Comparison of ENCODE assay signal across 16 cellular contexts in the genomic region with DNA sequence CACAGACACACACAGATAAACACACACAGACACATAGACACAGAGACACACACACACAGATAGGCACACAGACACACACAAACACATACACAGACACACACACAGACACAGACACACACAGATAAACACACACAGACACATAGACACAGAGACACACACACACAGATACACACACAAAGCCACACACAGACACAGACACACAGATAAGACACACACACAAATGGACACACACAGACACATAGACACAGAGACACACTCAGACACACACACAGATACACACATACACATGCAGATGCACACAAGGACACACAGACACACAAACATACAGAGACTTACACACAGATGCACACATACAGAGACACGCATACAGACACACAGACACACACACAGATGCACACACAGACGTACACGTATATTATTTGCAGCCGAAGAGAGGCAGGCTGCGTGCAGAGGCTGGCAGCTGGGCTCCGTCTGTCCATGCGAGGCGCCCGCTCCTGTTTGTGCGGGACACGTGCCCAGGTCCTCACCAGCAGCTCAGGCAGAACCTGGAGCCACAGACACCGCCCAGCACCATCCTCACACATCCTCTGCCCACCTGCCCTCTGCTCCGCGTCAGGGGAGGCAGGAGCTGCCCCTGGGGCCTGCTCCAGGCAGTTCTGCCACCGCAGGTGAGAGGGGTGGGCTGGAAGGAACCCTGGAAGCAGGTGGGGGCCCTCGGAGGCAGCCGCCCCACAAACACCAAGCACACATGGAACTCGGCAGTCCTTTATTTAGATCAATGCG. TPM values are rescaled to one million over a fixed set of nuclear protein-coding genes. Genes with fewer than 3 reads are reported as not detected.
"Had no signal": no experiment of that assay in that cellular context is flagged by ENCODE, and none has a peak within 500 bp of the region (broad histone marks: within the 10 kb centered on the region; RNA-seq: fewer than 3 reads in every experiment).

No MANE protein-coding gene starts in this region.

- H3K36me3 ChIP-seq: prostate gland, right atrium auricular region, thyroid gland had no signal

- DNase-seq: activated CD4-positive, alpha-beta T cell treated with anti-CD3 and anti-CD28 coated beads, Interleukin-2, amount 10 ng/mL, durations not matched to agents 7 days and 5 days; caudate nucleus; endodermal cell; foreskin fibroblast; nephron progenitor cell; SK-N-SH; stimulated activated CD4-positive, alpha-beta T cell treated with anti-CD3 and anti-CD28 coated beads, Interleukin-4, amount 100 ng/mL, for 24 hours; T-helper 1 cell; T1000; thyroid gland had no signal

- H3K27me3 ChIP-seq: dorsolateral prefrontal cortex, hepatocyte, right atrium auricular region, thyroid gland had no signal

- H3K4me3 ChIP-seq: dorsolateral prefrontal cortex, hepatocyte, prostate gland, right atrium auricular region, smooth muscle cell, thyroid gland had no signal

- H2AFZ ChIP-seq: hepatocyte had no signal

- H3K4me1 ChIP-seq: right atrium auricular region had no signal

- H3K27ac ChIP-seq: dorsolateral prefrontal cortex, epithelial cell of prostate, hepatocyte, prostate gland, right atrium auricular region, thyroid gland had no signal

- H3K9ac ChIP-seq: SK-N-SH had no signal

- H3K4me2 ChIP-seq: hepatocyte, SK-N-SH, smooth muscle cell had no signal

- H3K9me3 ChIP-seq: prostate gland, right atrium auricular region, SK-N-SH, thyroid gland had no signal

RNA-seq across cellular contexts. Expression of gene CALML5, which starts 1.2 kb away (rescaled TPM):
- polyA plus RNA-seq: hepatocyte, SK-N-SH had no signal

RNA-seq across cellular contexts. Expression of gene CALML3, which starts 26.6 kb away (rescaled TPM):
- polyA plus RNA-seq: hepatocyte, SK-N-SH, smooth muscle cell had no signal
